In genomic region chr15:59995568-59996349, GRCh38 we compare ENCODE assay signal across 19 cellular contexts. TPM values are rescaled to one million over a fixed set of nuclear protein-coding genes. Genes with fewer than 3 reads are reported as not detected.
DNase-seq lines count a peak whose midpoint lies in the region; ATAC-seq, FAIRE-seq and TF ChIP-seq lines count a peak whose summit lies in the region.
"Had no signal": no experiment of that assay in that cellular context is flagged by ENCODE, and none has a peak within 500 bp of the region (broad histone marks: within the 10 kb centered on the region; RNA-seq: fewer than 3 reads in every experiment).

No MANE protein-coding gene starts in this region.

- 21% methylated on average over 25 of the region's 25 CpGs for WGBS in SK-N-SH (ENCODE audit: low lambda C conversion rate)
- WGBS in H9 (ENCODE audit: extremely low coverage, insufficient read length, low lambda C conversion rate) = no CpG with 5 or more reads among the region's 25 CpGs
- WGBS in K562 (ENCODE audit: insufficient coverage, low coverage, missing lambda C conversion rate) = 17% methylated on average over 25 of the region's 25 CpGs
- 4% methylated on average over 25 of the region's 25 CpGs for WGBS in smooth muscle cell (ENCODE audit: low lambda C conversion rate)

- no peak overlapping the region for H3K56ac ChIP-seq in H9 (ENCODE audit: insufficient read length, low read depth, low read length)

- no peak overlapping the region for H2BK20ac ChIP-seq in H9 (ENCODE audit: low read depth, low read length, poor library complexity, severe bottlenecking)

- FAIRE-seq in K562 (lab: Jason Lieb, UNC) (no peak), H54 (lab: Jason Lieb, UNC) (no peak)
- FAIRE-seq: GM12892 had no signal

- H3K27me3 Mint-ChIP-seq in H9 (ENCODE audit: low read depth) = peaks cover 69% of the 10 kb centered on the region

- H3T11ph ChIP-seq in H9 (ENCODE audit: low read length) = no peak overlapping the region

- DNase-seq in SK-N-SH = peak; percentile 10
- peak; percentile 54 for DNase-seq in H9
- no peak for DNase-seq in K562 (ENCODE audit: extremely low read depth in 1 of 4, low spot score in 3 of 4)
- DNase-seq in H54 (ENCODE audit: insufficient read length, low spot score) = no peak
- DNase-seq in smooth muscle cell (lab: John Stamatoyannopoulos, UW; ENCODE audit: unreplicated experiment) = no peak
- DNase-seq in OCI-M2 (lab: John Stamatoyannopoulos, UW; ENCODE audit: unreplicated experiment) = no peak
- DNase-seq: adrenal gland; central memory CD4-positive, alpha-beta T cell; gastrocnemius medialis; left cardiac atrium; NCI-H1694; OCI-M1; testis had no signal

- ATAC-seq in SK-N-SH treated with all-trans-retinoic acid at 6 μM for 48 hours (no peak), K562 (no peak)
- ATAC-seq: gastrocnemius medialis, left cardiac atrium had no signal

- H3K4me1 Mint-ChIP-seq in H9 = peaks cover 74 to 75% of the 10 kb centered on the region in 2 experiments

- TF ChIP-seq EP300 in SK-N-SH (IDR thresholded peaks at IDR 0.05; ENCODE audit: borderline replicate concordance in 1 of 2, low read depth in 1 of 2, low read length in 1 of 2) (no peak), K562 (IDR thresholded peaks at IDR 0.05; ENCODE audit: low read length) (no peak), neural cell (conservative IDR thresholded peaks at IDR 0.05; ENCODE audit: poor library complexity, severe bottlenecking) (no peak)

- in situ Hi-C loops in K562 (cut with MboI) = no loop called here

- peak overlapping the region; percentile 67 to 88 for H3K4me3 Mint-ChIP-seq in H9

- no peak overlapping the region for H2AFZ ChIP-seq in SK-N-SH (ENCODE audit: low read depth)
- no peak overlapping the region for H2AFZ ChIP-seq in H9 (ENCODE audit: low read length)
- no peak overlapping the region for H2AFZ ChIP-seq in K562 (ENCODE audit: low read depth, low read length)
- no peak overlapping the region for H2AFZ ChIP-seq in neural cell (ENCODE audit: low read depth, low read length)
- no peak overlapping the region for H2AFZ ChIP-seq in smooth muscle cell (ENCODE audit: low read depth)

- H3K9me2 ChIP-seq in SK-N-SH (no peaks in the 10 kb centered on the region), neural cell (ENCODE audit: insufficient read depth, low read length) (no peaks in the 10 kb centered on the region)

- TF ChIP-seq CTCF in SK-N-SH (IDR thresholded peaks at IDR 0.05) (no peak), H9 (conservative IDR thresholded peaks at IDR 0.05) (no peak), K562 (IDR thresholded peaks at IDR 0.05 in 2 of 3, conservative IDR thresholded peaks at IDR 0.05 in 1 of 3; ENCODE audit: insufficient read depth in 2 of 3, low read depth in 1 of 3, low read length in 3 of 3) (no peak), neural cell (IDR thresholded peaks at IDR 0.05; ENCODE audit: poor library complexity, severe bottlenecking) (peak; percentile 26), smooth muscle cell (IDR thresholded peaks at IDR 0.05; ENCODE audit: borderline replicate concordance, insufficient read depth, poor library complexity, severe bottlenecking) (no peak)

- no peak overlapping the region for H4K91ac ChIP-seq in H9 (ENCODE audit: insufficient read length, low read depth, low read length)

- H4K5ac ChIP-seq in H9 (ENCODE audit: insufficient read length, low read depth, low read length) = no peak overlapping the region

- peaks cover 57% of the 10 kb centered on the region for H3K23me2 ChIP-seq in H9 (ENCODE audit: insufficient read length, low read depth, low read length, poor library complexity, severe bottlenecking)

- no peak for TF ChIP-seq RAD21 in SK-N-SH (IDR thresholded peaks at IDR 0.05; ENCODE audit: low read length)
- TF ChIP-seq RAD21 in K562 (CRISPR knock-in tag; conservative IDR thresholded peaks at IDR 0.05 in 1 of 2, IDR thresholded peaks at IDR 0.05 in 1 of 2) = no peak
- TF ChIP-seq RAD21 in neural cell (conservative IDR thresholded peaks at IDR 0.05) = no peak

- H3K79me2 ChIP-seq in SK-N-SH (ENCODE audit: insufficient read depth) (no peaks in the 10 kb centered on the region), H9 (ENCODE audit: insufficient read depth, low read length) (no peaks in the 10 kb centered on the region), K562 (ENCODE audit: control insufficient read depth, insufficient read depth, low read length) (no peaks in the 10 kb centered on the region), neural cell (replicated peaks; ENCODE audit: insufficient read depth, low read length) (no peaks in the 10 kb centered on the region), smooth muscle cell (ENCODE audit: low read depth) (no peaks in the 10 kb centered on the region)

- H2BK120ac ChIP-seq in H9 (ENCODE audit: low read depth, low read length, poor library complexity, severe bottlenecking) = no peak overlapping the region

- H3K4me2 ChIP-seq in SK-N-SH = no peak overlapping the region
- H3K4me2 ChIP-seq in H9 (ENCODE audit: insufficient read depth, insufficient read length, low read length) = peak overlapping the region; percentile 96
- H3K4me2 ChIP-seq in K562 (ENCODE audit: insufficient read depth, low read length) = no peak overlapping the region
- no peak overlapping the region for H3K4me2 ChIP-seq in neural cell (ENCODE audit: low read length)
- no peak overlapping the region for H3K4me2 ChIP-seq in smooth muscle cell

- no peaks in the 10 kb centered on the region for H3K36me3 ChIP-seq in SK-N-SH (replicated peaks in 1 of 2; ENCODE audit: control insufficient read depth in 1 of 2, insufficient read depth in 2 of 2, low read length in 1 of 2)
- no peaks in the 10 kb centered on the region for H3K36me3 ChIP-seq in K562 (ENCODE audit: control insufficient read depth, insufficient read depth, low read length)
- no peaks in the 10 kb centered on the region for H3K36me3 ChIP-seq in neural cell (ENCODE audit: insufficient read depth, low read length)
- no peaks in the 10 kb centered on the region for H3K36me3 ChIP-seq in smooth muscle cell (ENCODE audit: low read depth)
- H3K36me3 ChIP-seq: adrenal gland, gastrocnemius medialis had no signal

- H3K9ac ChIP-seq in SK-N-SH (no peak overlapping the region), H9 (ENCODE audit: extremely low read depth, insufficient read length, low read length) (peak overlapping the region; percentile 24), K562 (ENCODE audit: insufficient read depth in 1 of 2, low read depth in 2 of 2, low read length in 2 of 2) (no peak overlapping the region), neural cell (ENCODE audit: low read length) (no peak overlapping the region), smooth muscle cell (ENCODE audit: low read depth) (no peak overlapping the region)

- H4K20me1 ChIP-seq in SK-N-SH (ENCODE audit: insufficient read depth) (no peaks in the 10 kb centered on the region), H9 (ENCODE audit: control insufficient read depth, insufficient read depth, insufficient read length) (no peaks in the 10 kb centered on the region), K562 (replicated peaks; ENCODE audit: control insufficient read depth, insufficient read depth, low read length) (no peaks in the 10 kb centered on the region), neural cell (ENCODE audit: insufficient read depth) (no peaks in the 10 kb centered on the region), smooth muscle cell (ENCODE audit: low read depth) (no peaks in the 10 kb centered on the region)

- no peak overlapping the region for H4K8ac ChIP-seq in H9 (replicated peaks; ENCODE audit: insufficient read length, low read depth, low read length)

- intact Hi-C loops in K562 (cut with micrococcal nuclease) = no loop called here

- no TSS peak for BruUV-seq in K562 (replicated peaks; lab: Mats Ljungman, UMichigan)

- H3F3A ChIP-seq in SK-N-SH (replicated peaks; ENCODE audit: insufficient read depth) = no peaks in the 10 kb centered on the region
- no peaks in the 10 kb centered on the region for H3F3A ChIP-seq in neural cell (ENCODE audit: insufficient read depth, low read length, poor library complexity, severe bottlenecking)
- H3F3A ChIP-seq in smooth muscle cell (ENCODE audit: low read depth) = no peaks in the 10 kb centered on the region

- H2BK15ac ChIP-seq in H9 (ENCODE audit: low read depth, low read length) = no peak overlapping the region

- H2AK5ac ChIP-seq in H9 (ENCODE audit: insufficient read length, low read length) = no peak overlapping the region

- no peak overlapping the region for H3K23ac ChIP-seq in H9 (ENCODE audit: insufficient read length, low read depth, low read length)

- H3K9me3 ChIP-seq in SK-N-SH (no peaks in the 10 kb centered on the region), H9 (ENCODE audit: control insufficient read depth, low read depth, low read length) (no peaks in the 10 kb centered on the region), K562 (replicated peaks; ENCODE audit: control insufficient read depth, insufficient read depth, low read depth, low read length) (no peaks in the 10 kb centered on the region), neural cell (ENCODE audit: low read length) (no peaks in the 10 kb centered on the region), smooth muscle cell (replicated peaks; ENCODE audit: low read depth) (no peaks in the 10 kb centered on the region)
- H3K9me3 ChIP-seq: adrenal gland, gastrocnemius medialis, testis had no signal

- H3K79me1 ChIP-seq in H9 (ENCODE audit: insufficient read depth, low read depth, low read length, poor library complexity, severe bottlenecking) = no peaks in the 10 kb centered on the region

- TF ChIP-seq POLR2A in K562 (conservative IDR thresholded peaks at IDR 0.05) (no peak), H54 (IDR thresholded peaks at IDR 0.05; ENCODE audit: low read depth, low read length) (no peak)

- H3K36me3 Mint-ChIP-seq in H9 (ENCODE audit: insufficient read depth in 1 of 3, low read depth in 3 of 3) = no peaks in the 10 kb centered on the region

- peak overlapping the region in 1 of 3 experiments; percentile 98; a peak in 3 of 7 replicates for H3K27ac Mint-ChIP-seq in H9

- H3K4me3 ChIP-seq in SK-N-SH (ENCODE audit: low read depth in 2 of 2, low read length in 1 of 2) (no peak overlapping the region), K562 (no peak overlapping the region), neural cell (ENCODE audit: low read length) (no peak overlapping the region), smooth muscle cell (no peak overlapping the region)
- H3K4me3 ChIP-seq: adrenal gland had no signal

- CTCF ChIA-PET in SK-N-SH (lab: Yijun Ruan, JAX) (no interaction called here), K562 (lab: Yijun Ruan, JAX; ENCODE audit: low intra/inter-chr PET ratio) (no interaction called here)

- no peak overlapping the region for H3K4ac ChIP-seq in H9 (ENCODE audit: low read depth, low read length)

- peaks cover 94% of the 10 kb centered on the region for H3K27me3 ChIP-seq in SK-N-SH (ENCODE audit: insufficient read depth)
- peaks cover 10% of the 10 kb centered on the region for H3K27me3 ChIP-seq in H9 (ENCODE audit: insufficient read depth, low read length)
- peaks cover 34 to 67% of the 10 kb centered on the region in 2 experiments for H3K27me3 ChIP-seq in K562 (ENCODE audit: control insufficient read depth in 2 of 2, insufficient read depth in 2 of 2, low read length in 2 of 2)
- peaks cover 93% of the 10 kb centered on the region for H3K27me3 ChIP-seq in neural cell (ENCODE audit: insufficient read depth, low read depth, low read length)
- peaks cover 100% of the 10 kb centered on the region for H3K27me3 ChIP-seq in smooth muscle cell (ENCODE audit: low read depth)

- H3K4me1 ChIP-seq in SK-N-SH (ENCODE audit: control insufficient read depth in 1 of 2, insufficient read depth in 2 of 2, low read depth in 1 of 2, low read length in 1 of 2) = no peaks in the 10 kb centered on the region; a peak in 1 of 4 replicates
- peaks cover 4% of the 10 kb centered on the region; the same call in 1 of the 2 replicates for H3K4me1 ChIP-seq in H9 (ENCODE audit: insufficient read depth, low read length)
- H3K4me1 ChIP-seq in K562 (replicated peaks in 1 of 2; ENCODE audit: control insufficient read depth in 2 of 2, insufficient read depth in 2 of 2, low read length in 2 of 2) = peaks cover 0 to 6% of the 10 kb centered on the region in 2 experiments; a peak in 1 of 5 replicates
- peaks cover 30% of the 10 kb centered on the region for H3K4me1 ChIP-seq in smooth muscle cell (ENCODE audit: low read depth)
- H3K4me1 ChIP-seq: testis had no signal

- H3K9me3 Mint-ChIP-seq in H9 = no peaks in the 10 kb centered on the region

- H2BK12ac ChIP-seq in H9 (ENCODE audit: insufficient read length, low read depth, low read length) = no peak overlapping the region

- H3K27ac ChIP-seq in SK-N-SH (ENCODE audit: low read depth in 2 of 2, low read length in 1 of 2) (no peak overlapping the region), H9 (ENCODE audit: insufficient read length, low read depth, low read length) (no peak overlapping the region), K562 (ENCODE audit: extremely low read depth, low read depth, low read length) (no peak overlapping the region), neural cell (ENCODE audit: low read length) (no peak overlapping the region), smooth muscle cell (ENCODE audit: low read depth) (no peak overlapping the region)
- H3K27ac ChIP-seq: adrenal gland, gastrocnemius medialis, testis, VCaP had no signal

- H3K14ac ChIP-seq in H9 (ENCODE audit: insufficient read depth, low read length) = no peak overlapping the region

- POLR2A ChIA-PET in SK-N-SH (lab: Yijun Ruan, JAX) (no interaction called here), K562 (lab: Yijun Ruan, JAX) (no interaction called here)

- H3K18ac ChIP-seq in H9 (ENCODE audit: insufficient read length, low read depth, low read length) = no peak overlapping the region

- no peak overlapping the region for H2BK5ac ChIP-seq in H9 (ENCODE audit: insufficient read length, low read length)

- H3K9me1 ChIP-seq in K562 (ENCODE audit: control insufficient read depth, insufficient read depth, low read length) = no peaks in the 10 kb centered on the region

RNA-seq across cellular contexts. Expression of gene FOXB1, which starts 8.4 kb away (rescaled TPM):
- polyA plus RNA-seq in SK-N-SH (2012; rRNA removed) = not detected in 2 replicates
- polyA plus RNA-seq in SK-N-SH (2012; cell fraction: cytosol; rRNA removed) = not detected in 2 replicates
- polyA plus RNA-seq in SK-N-SH (2012; cell fraction: nucleus; rRNA removed) = not detected in 2 replicates
- 3.5 and 3.7 TPM in 2 replicates for total RNA-seq in H9 (2021)
- not detected in 2 replicates for total RNA-seq in K562 (2011; cell fraction: chromatin; rRNA removed; ENCODE audit: low replicate concordance)
- total RNA-seq in K562 (2011; cell fraction: nucleolus; rRNA removed) = not detected in 2 replicates
- total RNA-seq in K562 (2011; cell fraction: nucleoplasm; rRNA removed) = not detected in 2 replicates
- not detected in 2 replicates for total RNA-seq in K562 (2014; rRNA removed)
- not detected in 2 replicates for total RNA-seq in K562 (2014; rRNA removed; fragmentation: Illumina TruSeq; extraction: Trizol)
- not detected in 2 replicates for total RNA-seq in K562 (2015; rRNA removed; fragmentation: Illumina TruSeq; extraction: Trizol)
- not detected in 2 replicates for total RNA-seq in K562 (2021)
- polyA plus RNA-seq in K562 (2011; rRNA removed) = not detected in 2 replicates
- polyA plus RNA-seq in K562 (2011; cell fraction: cytosol; rRNA removed) = not detected in 2 replicates
- polyA plus RNA-seq in K562 (2011; cell fraction: nucleus; rRNA removed) = not detected in 2 replicates
- polyA plus RNA-seq in K562 (2012) = not detected in 2 replicates
- polyA plus RNA-seq in K562 (2014; fragmentation: Illumina TruSeq; extraction: Trizol) = not detected in 2 replicates
- not detected for polyA plus RNA-seq in K562 (2014; fragmentation: Nextera tagmentation; extraction: Ambion mirVana)
- polyA plus RNA-seq in K562 (2014; rRNA removed) = not detected in 2 replicates
- not detected in 2 replicates for polyA minus RNA-seq in K562 (2011; rRNA and poly(A)+ RNA removed)
- not detected in 2 replicates for polyA minus RNA-seq in K562 (2011; cell fraction: cytosol; rRNA and poly(A)+ RNA removed)
- polyA minus RNA-seq in K562 (2011; cell fraction: nucleus; rRNA and poly(A)+ RNA removed) = not detected in 2 replicates
- polyA plus RNA-seq in neural cell = not detected in 2 replicates
- not detected in 2 replicates for polyA minus RNA-seq in neural cell
- not detected in 2 replicates for total RNA-seq in smooth muscle cell
- polyA plus RNA-seq in smooth muscle cell = not detected in 2 replicates
- total RNA-seq: A172, adrenal gland, gastrocnemius medialis, left cardiac atrium, pulmonary artery endothelial cell had no signal
- polyA plus RNA-seq: adrenal gland had no signal

Comparison
In these comparisons a context has a peak if more than half of its experiments do, and no peak if none do; other contexts are left out.
1. DNase-seq: peak in SK-N-SH (single experiment) and H9 (single experiment); none in K562 (0 of 4), H54 (single experiment), smooth muscle cell (single experiment) and OCI-M2 (single experiment).